In the genomic region with DNA sequence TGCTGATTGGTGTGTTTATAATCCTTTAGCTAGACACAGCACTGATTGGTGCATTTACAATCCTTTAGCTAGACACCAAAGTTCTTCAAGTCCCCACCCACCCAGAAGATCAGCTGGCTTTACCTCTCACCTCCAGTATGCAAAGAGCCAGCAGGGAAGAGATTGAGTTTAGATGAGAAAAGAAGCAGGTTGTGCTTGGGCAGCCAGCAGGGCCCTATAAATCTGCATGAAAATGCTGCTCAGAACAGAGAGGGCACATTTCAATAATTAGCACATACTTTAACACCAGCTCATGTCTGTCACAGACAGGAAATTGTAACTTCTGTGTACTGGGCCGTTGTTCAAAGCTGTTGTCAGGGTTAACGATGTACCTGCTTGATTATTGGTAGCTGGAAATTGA, we compare ENCODE assay signal across 13 cellular contexts.
DNase-seq lines count a peak whose midpoint lies in the region; ATAC-seq and TF ChIP-seq lines count a peak whose summit lies in the region.
"Had no signal": no experiment of that assay in that cellular context is flagged by ENCODE, and none has a peak within 500 bp of the region (broad histone marks: within the 10 kb centered on the region; RNA-seq: fewer than 3 reads in every experiment).

No MANE protein-coding gene starts in this region.

- H3K79me2 ChIP-seq in GM23338 (replicated peaks; ENCODE audit: insufficient read depth) (no peaks in the 10 kb centered on the region), osteoblast (ENCODE audit: insufficient read depth, low read length) (no peaks in the 10 kb centered on the region), PC-3 (ENCODE audit: low read length) (no peaks in the 10 kb centered on the region)

- peaks cover 9% of the 10 kb centered on the region for H3K36me3 Mint-ChIP-seq in GM23338 (ENCODE audit: low read depth)
- H3K36me3 Mint-ChIP-seq in chondrocyte (ENCODE audit: low read depth) = no peaks in the 10 kb centered on the region
- no peaks in the 10 kb centered on the region for H3K36me3 Mint-ChIP-seq in activated T-cell treated with anti-CD3 and anti-CD28 coated beads, Interleukin-2, amount 50 U/mL, for 4 hours (ENCODE audit: insufficient read depth)
- H3K36me3 Mint-ChIP-seq: CD4-positive, alpha-beta memory T cell; IgD-negative memory B cell had no signal

- intact Hi-C loops in PC-3 (cut with micrococcal nuclease) = no loop called here

- peaks cover 6% of the 10 kb centered on the region; the same call in 2 of the 3 replicates for H3K9me3 Mint-ChIP-seq in GM23338
- H3K9me3 Mint-ChIP-seq in chondrocyte (ENCODE audit: low read depth) = no peaks in the 10 kb centered on the region
- no peaks in the 10 kb centered on the region for H3K9me3 Mint-ChIP-seq in activated T-cell treated with anti-CD3 and anti-CD28 coated beads, Interleukin-2, amount 50 U/mL, for 4 hours

- H3K4me2 ChIP-seq in GM23338 (no peak overlapping the region), osteoblast (ENCODE audit: insufficient read depth, low read length) (no peak overlapping the region), PC-3 (ENCODE audit: low read length) (no peak overlapping the region)

- H3K27ac Mint-ChIP-seq in GM23338 (no peak overlapping the region), chondrocyte (ENCODE audit: unreplicated experiment) (peak overlapping the region; percentile 97)
- H3K27ac Mint-ChIP-seq: CD4-positive, alpha-beta memory T cell; IgD-negative memory B cell had no signal

- no peak overlapping the region for H3K4me3 Mint-ChIP-seq in GM23338
- H3K4me3 Mint-ChIP-seq in chondrocyte (ENCODE audit: unreplicated experiment) = no peak overlapping the region
- H3K4me3 Mint-ChIP-seq in activated T-cell treated with anti-CD3 and anti-CD28 coated beads, Interleukin-2, amount 50 U/mL, for 4 hours = no peak overlapping the region
- H3K4me3 Mint-ChIP-seq: CD4-positive, alpha-beta memory T cell; IgD-negative memory B cell had no signal

- no peak for TF ChIP-seq CTCF in GM23338 (conservative IDR thresholded peaks at IDR 0.05; ENCODE audit: low read depth in 2 of 2)
- no peak for TF ChIP-seq CTCF in chondrocyte (IDR thresholded peaks at IDR 0.05)
- no peak for TF ChIP-seq CTCF in osteoblast (IDR thresholded peaks at IDR 0.05; ENCODE audit: extremely low read depth, low read depth, low read length)
- no peak for TF ChIP-seq CTCF in PC-3 (conservative IDR thresholded peaks at IDR 0.05; ENCODE audit: low read depth, low read length)

- H3K9me3 ChIP-seq in osteoblast (ENCODE audit: low read depth, low read length) (peaks cover 2% of the 10 kb centered on the region), PC-3 (ENCODE audit: low read length) (no peaks in the 10 kb centered on the region)
- H3K9me3 ChIP-seq: BE2C had no signal

- ATAC-seq in GM23338 = no peak; the same call in 2 of the 3 replicates
- no peak for ATAC-seq in activated T-cell treated with anti-CD3 and anti-CD28 coated beads, Interleukin-2, amount 50 U/mL, for 4 hours
- no peak for ATAC-seq in PC-3
- no peak for ATAC-seq in HG03439 (IDR thresholded peaks at IDR 0.05; ENCODE audit: unreplicated experiment)

- H3K4me3 ChIP-seq in GM23338 (no peak overlapping the region), osteoblast (ENCODE audit: insufficient read depth, low read length) (no peak overlapping the region), PC-3 (ENCODE audit: low read length) (no peak overlapping the region)

- no TSS peak for BruUV-seq in PC-3 (replicated peaks; lab: Mats Ljungman, UMichigan)

- H3K36me3 ChIP-seq in GM23338 (ENCODE audit: insufficient read depth) (no peaks in the 10 kb centered on the region), osteoblast (ENCODE audit: insufficient read depth, low read length) (no peaks in the 10 kb centered on the region), PC-3 (ENCODE audit: low read depth, low read length) (no peaks in the 10 kb centered on the region)
- H3K36me3 ChIP-seq: BE2C had no signal

- H3K9ac ChIP-seq in PC-3 (ENCODE audit: low read length) = no peak overlapping the region

- no peaks in the 10 kb centered on the region for H3F3A ChIP-seq in GM23338 (replicated peaks; ENCODE audit: low read depth)
- H3F3A ChIP-seq in PC-3 (ENCODE audit: low read length, unreplicated experiment) = no peaks in the 10 kb centered on the region

- H3K9me2 ChIP-seq in GM23338 (ENCODE audit: insufficient read depth) = no peaks in the 10 kb centered on the region; the same call in 1 of the 2 replicates
- H3K9me2 ChIP-seq in PC-3 (replicated peaks; ENCODE audit: low read length) = no peaks in the 10 kb centered on the region

- no peaks in the 10 kb centered on the region for H4K20me1 ChIP-seq in GM23338 (replicated peaks; ENCODE audit: insufficient read depth)
- no peaks in the 10 kb centered on the region for H4K20me1 ChIP-seq in osteoblast (ENCODE audit: insufficient read depth, low read length)
- H4K20me1 ChIP-seq in PC-3 (ENCODE audit: low read length) = no peaks in the 10 kb centered on the region

- H3K27me3 ChIP-seq in GM23338 (ENCODE audit: insufficient read depth) (no peaks in the 10 kb centered on the region), osteoblast (ENCODE audit: insufficient read depth, low read length) (no peaks in the 10 kb centered on the region), PC-3 (ENCODE audit: low read length) (no peaks in the 10 kb centered on the region)
- H3K27me3 ChIP-seq: BE2C had no signal

- POLR2A ChIA-PET in PC-3 (lab: Charles Lee; ENCODE audit: unreplicated experiment) = no interaction called here

- H3K4me1 ChIP-seq in GM23338 (ENCODE audit: insufficient read depth) (no peaks in the 10 kb centered on the region), osteoblast (ENCODE audit: insufficient read depth, low read length) (no peaks in the 10 kb centered on the region), PC-3 (ENCODE audit: insufficient read depth, low read length) (no peaks in the 10 kb centered on the region)
- H3K4me1 ChIP-seq: BE2C had no signal

- H3K27me3 Mint-ChIP-seq in GM23338 (ENCODE audit: insufficient read depth, low read depth, poor library complexity) (peaks cover 5% of the 10 kb centered on the region), chondrocyte (ENCODE audit: low read depth) (no peaks in the 10 kb centered on the region)
- H3K27me3 Mint-ChIP-seq in activated T-cell treated with anti-CD3 and anti-CD28 coated beads, Interleukin-2, amount 50 U/mL, for 4 hours (ENCODE audit: low read depth) = no peaks in the 10 kb centered on the region
- H3K27me3 Mint-ChIP-seq: CD4-positive, alpha-beta memory T cell; IgD-negative memory B cell had no signal

- H2AFZ ChIP-seq in GM23338 (no peak overlapping the region), osteoblast (ENCODE audit: low read length) (no peak overlapping the region), PC-3 (ENCODE audit: low read length) (no peak overlapping the region)

- H3K4me1 Mint-ChIP-seq in GM23338 = peaks cover 6% of the 10 kb centered on the region; the same call in 2 of the 3 replicates
- H3K4me1 Mint-ChIP-seq in chondrocyte (ENCODE audit: low read depth) = peaks cover 32% of the 10 kb centered on the region
- no peaks in the 10 kb centered on the region for H3K4me1 Mint-ChIP-seq in activated T-cell treated with anti-CD3 and anti-CD28 coated beads, Interleukin-2, amount 50 U/mL, for 4 hours (ENCODE audit: low read depth)
- H3K4me1 Mint-ChIP-seq: CD4-positive, alpha-beta memory T cell; IgD-negative memory B cell had no signal

- DNase-seq in GM23338 (ENCODE audit: low spot score) = peak; percentile 21
- no peak for DNase-seq in chondrocyte (ENCODE audit: low spot score)
- peak; percentile 39 for DNase-seq in osteoblast (ENCODE audit: insufficient read length, low spot score, missing footprints)
- no peak for DNase-seq in activated T-cell treated with anti-CD3 and anti-CD28 coated beads, Interleukin-2, amount 50 U/mL, for 4 hours
- no peak for DNase-seq in EL
- no peak for DNase-seq in PC-3
- DNase-seq: BE2C; CD4-positive, alpha-beta memory T cell; DMS79; GF-D8 had no signal

- CTCF ChIA-PET in PC-3 (lab: Charles Lee) = no interaction called here

- H3K27ac ChIP-seq in GM23338 (ENCODE audit: low read depth) = no peak overlapping the region
- no peak overlapping the region for H3K27ac ChIP-seq in osteoblast (ENCODE audit: low read depth, low read length)
- no peak overlapping the region for H3K27ac ChIP-seq in PC-3 (ENCODE audit: low read length)
- H3K27ac ChIP-seq: C4-2B had no signal

Comparison
In these comparisons a context has a peak if more than half of its experiments do, and no peak if none do; other contexts are left out.
1. DNase-seq: peak in GM23338 (single experiment) and osteoblast (single experiment); none in chondrocyte (single experiment), activated T-cell treated with anti-CD3 and anti-CD28 coated beads, Interleukin-2, amount 50 U/mL, for 4 hours (single experiment), EL (single experiment) and PC-3 (single experiment).